In genomic region chr2:125516496-125517109, GRCh38 we compare ENCODE assay signal across 10 cellular contexts.
DNase-seq lines count a peak whose midpoint lies in the region; ATAC-seq and TF ChIP-seq lines count a peak whose summit lies in the region.
"Had no signal": no experiment of that assay in that cellular context is flagged by ENCODE, and none has a peak within 500 bp of the region (broad histone marks: within the 10 kb centered on the region; RNA-seq: fewer than 3 reads in every experiment).

No MANE protein-coding gene starts in this region.

- H3K4me1 ChIP-seq in liver (ENCODE audit: control insufficient read depth in 4 of 4, insufficient read depth in 4 of 4, low read length in 3 of 4), result no peaks in the 10 kb centered on the region
- H3K4me1 ChIP-seq: A549, pancreas had no signal

- ATAC-seq in HG03066 (IDR thresholded peaks at IDR 0.05; ENCODE audit: low read depth, unreplicated experiment) (peak; percentile 61), HG03175 (IDR thresholded peaks at IDR 0.05; ENCODE audit: unreplicated experiment) (no peak)
- ATAC-seq: A549 had no signal

- TF ChIP-seq RAD21 in liver (IDR thresholded peaks at IDR 0.05), result peak; percentile 66 to 78

- WGBS in liver, result 33% methylated on average over 3 of the region's 3 CpGs

- no peaks in the 10 kb centered on the region for H3K27me3 ChIP-seq in liver (ENCODE audit: control insufficient read depth in 4 of 4, insufficient read depth in 4 of 4, low read length in 3 of 4)
- H3K27me3 ChIP-seq: pancreas had no signal

- DNase-seq in NCI-H1092 treated with DMSO at 0.1 percent for 48 hours (lab: John Stamatoyannopoulos, UW), result peak; percentile 2
- DNase-seq in NCI-H1092 (lab: John Stamatoyannopoulos, UW), result no peak
- DNase-seq in SW480 (ENCODE audit: low spot score), result peak; percentile 23
- DNase-seq in globus pallidus (ENCODE audit: low spot score), result no peak
- DNase-seq in activated CD8-positive, alpha-beta memory T cell treated with anti-CD3 and anti-CD28 coated beads for 24 hours, result no peak

- H3K36me3 ChIP-seq in liver (ENCODE audit: control insufficient read depth in 4 of 4, insufficient read depth in 3 of 4, low read depth in 1 of 4, low read length in 3 of 4), result no peaks in the 10 kb centered on the region
- H3K36me3 ChIP-seq: pancreas had no signal

- H3K9ac ChIP-seq in liver (ENCODE audit: low read depth in 1 of 2, low read length in 2 of 2), result no peak overlapping the region

- H3K4me3 ChIP-seq in liver (ENCODE audit: low read depth in 1 of 3, low read length in 3 of 3), result no peak overlapping the region
- H3K4me3 ChIP-seq: A549, pancreas had no signal

- peak; percentile 70 for TF ChIP-seq CTCF in liver (IDR thresholded peaks at IDR 0.05; ENCODE audit: low read depth, low read length, missing input control)

- H3K9me3 ChIP-seq in liver (ENCODE audit: control insufficient read depth in 4 of 4, low read length in 3 of 4), result no peaks in the 10 kb centered on the region
- H3K9me3 ChIP-seq: pancreas had no signal

- no peak overlapping the region for H3K27ac ChIP-seq in liver (ENCODE audit: low read depth in 1 of 2, low read length in 2 of 2)
- H3K27ac ChIP-seq: A549, pancreas had no signal

TF ChIP-seq in liver, 16 proteins besides CTCF, POLR2A, EP300 and RAD21:
- TF ChIP-seq HNF4G (IDR thresholded peaks at IDR 0.05) (no peak), NR2F2 (IDR thresholded peaks at IDR 0.05) (no peak), REST (IDR thresholded peaks at IDR 0.05) (no peak), YY1 (IDR thresholded peaks at IDR 0.05) (no peak), ATF3 (IDR thresholded peaks at IDR 0.05) (no peak), FOXA2 (IDR thresholded peaks at IDR 0.05) (no peak), TAF1 (conservative IDR thresholded peaks at IDR 0.05) (no peak), RXRA (IDR thresholded peaks at IDR 0.05) (no peak), MAX (IDR thresholded peaks at IDR 0.05) (no peak)

Comparison
In these comparisons a context has a peak if more than half of its experiments do, and no peak if none do; other contexts are left out.
1. DNase-seq: peak in NCI-H1092 treated with DMSO at 0.1 percent for 48 hours (single experiment) and SW480 (single experiment); none in NCI-H1092 (single experiment), globus pallidus (single experiment) and activated CD8-positive, alpha-beta memory T cell treated with anti-CD3 and anti-CD28 coated beads for 24 hours (single experiment).